In genomic region chr2:98396745-98397355, GRCh38 we compare ENCODE assay signal across 36 cellular contexts. TPM values are rescaled to one million over a fixed set of nuclear protein-coding genes. Genes with fewer than 3 reads are reported as not detected.
"Had no signal": no experiment of that assay in that cellular context is flagged by ENCODE, and none has a peak within 500 bp of the region (broad histone marks: within the 10 kb centered on the region; RNA-seq: fewer than 3 reads in every experiment).

No MANE protein-coding gene starts in this region.

- H3K27ac Mint-ChIP-seq: activated B cell treated with CpG ODN at 0.5 μM for 24 hours; activated CD4-positive, alpha-beta memory T cell treated with anti-CD3 and anti-CD28 coated beads for 36 hours; activated CD4-positive, alpha-beta T cell treated with anti-CD3 and anti-CD28 coated beads, Interleukin-2, amount 10 ng/mL, durations not matched to agents 24 days and 14 days; activated CD8-positive, alpha-beta T cell treated with anti-CD3 and anti-CD28 coated beads for 36 hours; activated naive CD4-positive, alpha-beta T cell treated with anti-CD3 and anti-CD28 coated beads, Interleukin-2, amount 10 ng/mL, durations not matched to agents 7 days and 5 days; activated naive CD4-positive, alpha-beta T cell treated with anti-CD3 and anti-CD28 coated beads, Interleukin-2, amount 50 U/mL, for 24 hours; activated naive CD8-positive, alpha-beta T cell; activated naive CD8-positive, alpha-beta T cell treated with anti-CD3 and anti-CD28 coated beads, Interleukin-2, amount 10 ng/mL, durations not matched to agents 7 days and 5 days; activated naive CD8-positive, alpha-beta T cell treated with anti-CD3 and anti-CD28 coated beads, Interleukin-2, amount 50 U/mL, for 24 hours; activated T-cell treated with anti-CD3 and anti-CD28 coated beads, Interleukin-2, amount 50 U/mL, for 24 hours; activated T-helper 2 cell treated with anti-CD3 and anti-CD28 coated beads, Interferon-gamma antibody, Interleukin-2, Interleukin-4, amounts not matched to agents 10 μg/mL and 5 μg/mL and 100 μg/mL, durations not matched to agents 14 hours and 24 hours and 36 hours; brain; T-helper 1 cell treated with Interleukin-12 subunit alpha and Interleukin-12 subunit beta and Interleukin-4 antibody, amounts not matched to agents 30 μg/mL and 1 μg/mL, for 36 hours; T-helper 2 cell treated with Interferon-gamma antibody and Interleukin-4, amounts not matched to agents 5 μg/mL and 100 μg/mL, for 36 hours had no signal

- H3K4me3 ChIP-seq: ascending aorta, cardiac muscle cell had no signal

- H3K27me3 Mint-ChIP-seq: brain had no signal

- H3K9me3 ChIP-seq: ascending aorta had no signal

- H3K4me1 Mint-ChIP-seq: activated B cell treated with CpG ODN at 0.5 μM for 24 hours; activated CD4-positive, alpha-beta T cell treated with anti-CD3 and anti-CD28 coated beads, Interleukin-2, amount 10 ng/mL, durations not matched to agents 24 days and 14 days; activated naive CD4-positive, alpha-beta T cell treated with anti-CD3 and anti-CD28 coated beads, Interleukin-2, amount 10 ng/mL, durations not matched to agents 7 days and 5 days; activated naive CD4-positive, alpha-beta T cell treated with anti-CD3 and anti-CD28 coated beads, Interleukin-2, amount 50 U/mL, for 24 hours; activated naive CD8-positive, alpha-beta T cell treated with anti-CD3 and anti-CD28 coated beads, Interleukin-2, amount 50 U/mL, for 24 hours; central memory CD8-positive, alpha-beta T cell had no signal

- H3K36me3 ChIP-seq: ascending aorta, cardiac muscle cell had no signal

- H3K27ac ChIP-seq: ascending aorta, cardiac muscle cell, VCaP had no signal

- H3K36me3 Mint-ChIP-seq: activated CD4-positive, alpha-beta memory T cell treated with anti-CD3 and anti-CD28 coated beads for 36 hours; activated naive CD4-positive, alpha-beta T cell treated with anti-CD3 and anti-CD28 coated beads, Interleukin-2, amount 10 ng/mL, durations not matched to agents 7 days and 5 days; activated naive CD4-positive, alpha-beta T cell treated with anti-CD3 and anti-CD28 coated beads, Interleukin-2, amount 50 U/mL, for 24 hours; activated naive CD8-positive, alpha-beta T cell treated with anti-CD3 and anti-CD28 coated beads, Interleukin-2, amount 10 ng/mL, durations not matched to agents 7 days and 5 days had no signal

- H3K27me3 ChIP-seq: ascending aorta had no signal

- H3K4me1 ChIP-seq: ascending aorta had no signal

- H3K9me3 Mint-ChIP-seq: activated B cell treated with CpG ODN at 0.5 μM for 24 hours; activated CD4-positive, alpha-beta memory T cell treated with anti-CD3 and anti-CD28 coated beads for 36 hours; activated CD4-positive, alpha-beta T cell treated with anti-CD3 and anti-CD28 coated beads, Interleukin-2, amount 10 ng/mL, durations not matched to agents 24 days and 14 days; activated CD8-positive, alpha-beta T cell treated with anti-CD3 and anti-CD28 coated beads for 36 hours; activated naive CD4-positive, alpha-beta T cell treated with anti-CD3 and anti-CD28 coated beads, Interleukin-2, amount 10 ng/mL, durations not matched to agents 7 days and 5 days; activated naive CD4-positive, alpha-beta T cell treated with anti-CD3 and anti-CD28 coated beads, Interleukin-2, amount 50 U/mL, for 24 hours; activated naive CD8-positive, alpha-beta T cell treated with anti-CD3 and anti-CD28 coated beads, Interleukin-2, amount 10 ng/mL, durations not matched to agents 7 days and 5 days; activated naive CD8-positive, alpha-beta T cell treated with anti-CD3 and anti-CD28 coated beads, Interleukin-2, amount 50 U/mL, for 24 hours; activated T-cell treated with anti-CD3 and anti-CD28 coated beads, Interleukin-2, amount 50 U/mL, for 24 hours; activated T-helper 2 cell treated with anti-CD3 and anti-CD28 coated beads, Interferon-gamma antibody, Interleukin-2, Interleukin-4, amounts not matched to agents 10 μg/mL and 5 μg/mL and 100 μg/mL, durations not matched to agents 14 hours and 24 hours and 36 hours; central memory CD8-positive, alpha-beta T cell; T-helper 1 cell treated with Interleukin-12 subunit alpha and Interleukin-12 subunit beta and Interleukin-4 antibody, amounts not matched to agents 30 μg/mL and 1 μg/mL, for 36 hours; T-helper 2 cell treated with Interferon-gamma antibody and Interleukin-4, amounts not matched to agents 5 μg/mL and 100 μg/mL, for 36 hours had no signal

- H3K4me3 Mint-ChIP-seq: activated B cell treated with CpG ODN at 0.5 μM for 24 hours; activated CD4-positive, alpha-beta memory T cell treated with anti-CD3 and anti-CD28 coated beads for 36 hours; activated CD4-positive, alpha-beta T cell treated with anti-CD3 and anti-CD28 coated beads, Interleukin-2, amount 10 ng/mL, durations not matched to agents 24 days and 14 days; activated CD8-positive, alpha-beta T cell treated with anti-CD3 and anti-CD28 coated beads for 36 hours; activated naive CD4-positive, alpha-beta T cell treated with anti-CD3 and anti-CD28 coated beads, Interleukin-2, amount 10 ng/mL, durations not matched to agents 7 days and 5 days; activated naive CD4-positive, alpha-beta T cell treated with anti-CD3 and anti-CD28 coated beads, Interleukin-2, amount 50 U/mL, for 24 hours; activated naive CD8-positive, alpha-beta T cell; activated naive CD8-positive, alpha-beta T cell treated with anti-CD3 and anti-CD28 coated beads, Interleukin-2, amount 10 ng/mL, durations not matched to agents 7 days and 5 days; activated naive CD8-positive, alpha-beta T cell treated with anti-CD3 and anti-CD28 coated beads, Interleukin-2, amount 50 U/mL, for 24 hours; activated T-cell treated with anti-CD3 and anti-CD28 coated beads, Interleukin-2, amount 50 U/mL, for 24 hours; brain; central memory CD8-positive, alpha-beta T cell; T-helper 1 cell treated with Interleukin-12 subunit alpha and Interleukin-12 subunit beta and Interleukin-4 antibody, amounts not matched to agents 30 μg/mL and 1 μg/mL, for 36 hours; T-helper 2 cell treated with Interferon-gamma antibody and Interleukin-4, amounts not matched to agents 5 μg/mL and 100 μg/mL, for 36 hours had no signal

- FAIRE-seq: TTC549 had no signal

- DNase-seq: activated B cell treated with CpG ODN at 0.5 μM for 24 hours; activated CD4-positive, alpha-beta memory T cell treated with anti-CD3 and anti-CD28 coated beads for 36 hours; activated CD4-positive, alpha-beta T cell treated with anti-CD3 and anti-CD28 coated beads for 4 hours; activated CD4-positive, alpha-beta T cell treated with anti-CD3 and anti-CD28 coated beads, Interleukin-2, amount 10 ng/mL, durations not matched to agents 24 days and 14 days; activated CD4-positive, alpha-beta T cell treated with anti-CD3 and anti-CD28 coated beads, Interleukin-2, amount 50 U/mL, for 1 hour; activated CD4-positive, alpha-beta T cell treated with anti-CD3 and anti-CD28 coated beads, Interleukin-2, amount 50 U/mL, for 4 hours; activated CD4-positive, CD25-positive, alpha-beta regulatory T cell treated with anti-CD3 and anti-CD28 coated beads, Interleukin-2, amount 50 U/mL, for 72 hours; activated CD8-positive, alpha-beta T cell treated with anti-CD3 and anti-CD28 coated beads for 36 hours; activated effector memory CD4-positive, alpha-beta T cell treated with Interleukin-2 at 50 U/mL for 16 hours; activated gamma-delta T cell; activated naive CD4-positive, alpha-beta T cell treated with anti-CD3 and anti-CD28 coated beads, Interleukin-2, amount 10 ng/mL, durations not matched to agents 7 days and 5 days; activated naive CD4-positive, alpha-beta T cell treated with Interleukin-2 at 50 U/mL for 16 hours; activated naive CD8-positive, alpha-beta T cell treated with anti-CD3 and anti-CD28 coated beads, Interleukin-2, amount 10 ng/mL, durations not matched to agents 7 days and 5 days; activated naive CD8-positive, alpha-beta T cell treated with anti-CD3 and anti-CD28 coated beads, Interleukin-2, amount 50 U/mL, for 24 hours; activated T-cell treated with anti-CD3 and anti-CD28 coated beads, Interleukin-2, amount 50 U/mL, for 24 hours; activated T-cell treated with anti-CD3 and anti-CD28 coated beads, Interleukin-2, amount 50 U/mL, for 48 hours; amygdala; anterior cingulate cortex; caudate nucleus; cerebellar nuclear complex; T-helper 1 cell; T-helper 2 cell; T-helper 9 cell had no signal

RNA-seq across cellular contexts. Expression of gene CNGA3, which starts 50.6 kb away (rescaled TPM):
- total RNA-seq: activated B cell treated with CpG ODN at 0.5 μM for 24 hours; activated CD4-positive, alpha-beta memory T cell treated with anti-CD3 and anti-CD28 coated beads for 36 hours; activated CD4-positive, alpha-beta T cell treated with anti-CD3 and anti-CD28 coated beads, Interleukin-2, amount 10 ng/mL, durations not matched to agents 24 days and 14 days; activated CD8-positive, alpha-beta memory T cell treated with anti-CD3 and anti-CD28 coated beads for 36 hours; activated CD8-positive, alpha-beta T cell treated with anti-CD3 and anti-CD28 coated beads for 36 hours; activated naive CD8-positive, alpha-beta T cell treated with anti-CD3 and anti-CD28 coated beads, Interleukin-2, amount 10 ng/mL, durations not matched to agents 7 days and 5 days; activated T-helper 2 cell treated with anti-CD3 and anti-CD28 coated beads, Interferon-gamma antibody, Interleukin-2, Interleukin-4, amounts not matched to agents 10 μg/mL and 5 μg/mL and 100 μg/mL, durations not matched to agents 14 hours and 24 hours and 36 hours; ascending aorta; bronchial epithelial cell; cardiac muscle cell had no signal
- polyA plus RNA-seq: cardiac muscle cell had no signal
